Comparison of ENCODE assay signal across 4 cellular contexts in genomic region chr13:39856714-39857113, GRCh38.
"Had no signal": no experiment of that assay in that cellular context is flagged by ENCODE, and none has a peak within 500 bp of the region (broad histone marks: within the 10 kb centered on the region; RNA-seq: fewer than 3 reads in every experiment).

No MANE protein-coding gene starts in this region.

- DNase-seq: IMR-90, KBM-7 had no signal

- H3K4me3 ChIP-seq: K562 had no signal

- H3K27ac ChIP-seq: HL-60 had no signal
